Comparison of ENCODE assay signal across 8 cellular contexts in the genomic region with DNA sequence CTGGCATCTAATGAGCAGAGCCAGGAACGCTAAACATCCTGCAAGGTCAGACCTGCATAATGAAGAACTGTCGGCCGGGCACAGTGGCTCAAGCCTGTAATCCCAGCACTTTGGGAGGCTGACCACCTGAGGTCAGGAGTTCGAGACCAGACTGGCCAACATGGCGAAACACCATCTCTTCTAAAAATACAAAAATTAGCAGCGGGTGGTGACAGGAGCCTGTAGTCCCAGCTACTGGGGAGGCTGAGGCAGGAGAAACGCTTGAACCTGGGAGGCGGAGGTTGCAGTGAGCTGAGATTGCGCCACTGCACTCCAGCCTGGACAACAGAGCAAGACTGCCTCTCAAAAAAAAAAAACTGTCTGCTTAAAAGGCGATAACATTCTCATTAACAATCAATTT. TPM values are rescaled to one million over a fixed set of nuclear protein-coding genes. Genes with fewer than 3 reads are reported as not detected.
DNase-seq lines count a peak whose midpoint lies in the region; ATAC-seq and TF ChIP-seq lines count a peak whose summit lies in the region.
"Not testable (repeated sequence)": the region's sequence is repeated elsewhere in the genome, so short reads cannot be mapped to it uniquely, and the experiment has no call there.

No MANE protein-coding gene starts in this region.

- not testable (repeated sequence) for TF ChIP-seq CTCF in CD4-positive, alpha-beta T cell (IDR thresholded peaks at IDR 0.05); MM.1S (IDR thresholded peaks at IDR 0.05; ENCODE audit: low read length); transverse colon (IDR thresholded peaks at IDR 0.05)

- TF ChIP-seq EP300 in transverse colon (IDR thresholded peaks at IDR 0.05; ENCODE audit: low read depth), result not testable (repeated sequence)

- CTCF ChIA-PET in CD4-positive, alpha-beta T cell (lab: Charles Lee), result interaction anchor here (7.7 kb wide), 1 partner anchor 20 kb away, joined by 53 read pairs; no protein-coding TSS in a partner anchor

- H3K4me1 ChIP-seq in MM.1S (ENCODE audit: low read length), result peaks cover 45% of the 10 kb centered on the region
- H3K4me1 ChIP-seq in rectal smooth muscle tissue (ENCODE audit: control insufficient read depth, insufficient read depth, low read length), result peaks cover 31% of the 10 kb centered on the region
- peaks cover 4 to 34% (median 20%) of the 10 kb centered on the region in 4 donors for H3K4me1 ChIP-seq in transverse colon

- H3F3A ChIP-seq in MM.1S (ENCODE audit: insufficient read depth, low read length), result peaks cover 31% of the 10 kb centered on the region

- not testable (repeated sequence) for H3K27me3 Mint-ChIP-seq in CD4-positive, alpha-beta T cell; activated CD4-positive, alpha-beta T cell treated with anti-CD3 and anti-CD28 coated beads, Interleukin-2, amount 10 ng/mL, durations not matched to agents 24 days and 14 days; activated T-cell treated with anti-CD3 and anti-CD28 coated beads, Interleukin-2, amount 50 U/mL, for 72 hours (ENCODE audit: low read depth); activated naive CD8-positive, alpha-beta T cell treated with anti-CD3 and anti-CD28 coated beads, Interleukin-2, amount 50 U/mL, for 24 hours
- H3K27me3 Mint-ChIP-seq in immature natural killer cell (ENCODE audit: low read depth in 3 of 3), result peaks cover 7 to 18% (median 14%) of the 10 kb centered on the region in 3 donors

- DNase-seq in CD4-positive, alpha-beta T cell; MM.1S; activated CD4-positive, alpha-beta T cell treated with anti-CD3 and anti-CD28 coated beads, Interleukin-2, amount 10 ng/mL, durations not matched to agents 24 days and 14 days; activated T-cell treated with anti-CD3 and anti-CD28 coated beads, Interleukin-2, amount 50 U/mL, for 72 hours; activated naive CD8-positive, alpha-beta T cell treated with anti-CD3 and anti-CD28 coated beads, Interleukin-2, amount 50 U/mL, for 24 hours; immature natural killer cell; transverse colon: not testable (repeated sequence)

- peak overlapping the region; percentile 12 for H3K4me3 Mint-ChIP-seq in CD4-positive, alpha-beta T cell
- peak overlapping the region; percentile 75 for H3K4me3 Mint-ChIP-seq in activated CD4-positive, alpha-beta T cell treated with anti-CD3 and anti-CD28 coated beads, Interleukin-2, amount 10 ng/mL, durations not matched to agents 24 days and 14 days
- H3K4me3 Mint-ChIP-seq in activated T-cell treated with anti-CD3 and anti-CD28 coated beads, Interleukin-2, amount 50 U/mL, for 72 hours, result peak overlapping the region; percentile 67 to 94
- H3K4me3 Mint-ChIP-seq in activated naive CD8-positive, alpha-beta T cell treated with anti-CD3 and anti-CD28 coated beads, Interleukin-2, amount 50 U/mL, for 24 hours, result peak overlapping the region; percentile 74
- peak overlapping the region; percentile 79 to 93 (median 86) for H3K4me3 Mint-ChIP-seq in immature natural killer cell

- H3K27ac Mint-ChIP-seq in CD4-positive, alpha-beta T cell, result peak overlapping the region; percentile 98
- peak overlapping the region; percentile 98 for H3K27ac Mint-ChIP-seq in activated CD4-positive, alpha-beta T cell treated with anti-CD3 and anti-CD28 coated beads, Interleukin-2, amount 10 ng/mL, durations not matched to agents 24 days and 14 days
- peak overlapping the region; percentile 96 for H3K27ac Mint-ChIP-seq in activated T-cell treated with anti-CD3 and anti-CD28 coated beads, Interleukin-2, amount 50 U/mL, for 72 hours
- H3K27ac Mint-ChIP-seq in activated naive CD8-positive, alpha-beta T cell treated with anti-CD3 and anti-CD28 coated beads, Interleukin-2, amount 50 U/mL, for 24 hours, result peak overlapping the region; percentile 98
- peak overlapping the region; percentile 98 to 100 (median 100) for H3K27ac Mint-ChIP-seq in immature natural killer cell

- not testable (repeated sequence) for H3K9me3 Mint-ChIP-seq in CD4-positive, alpha-beta T cell; activated CD4-positive, alpha-beta T cell treated with anti-CD3 and anti-CD28 coated beads, Interleukin-2, amount 10 ng/mL, durations not matched to agents 24 days and 14 days; activated T-cell treated with anti-CD3 and anti-CD28 coated beads, Interleukin-2, amount 50 U/mL, for 72 hours; activated naive CD8-positive, alpha-beta T cell treated with anti-CD3 and anti-CD28 coated beads, Interleukin-2, amount 50 U/mL, for 24 hours; immature natural killer cell

- H3K9ac ChIP-seq in MM.1S (ENCODE audit: low read length), result peak overlapping the region; percentile 56
- not testable (repeated sequence) for H3K9ac ChIP-seq in rectal smooth muscle tissue (ENCODE audit: low read length)

- not testable (repeated sequence) for H3K9me2 ChIP-seq in MM.1S (replicated peaks; ENCODE audit: insufficient read depth, low read length)

- peaks cover 35% of the 10 kb centered on the region for H3K36me3 Mint-ChIP-seq in CD4-positive, alpha-beta T cell (ENCODE audit: low read depth)
- peaks cover 31% of the 10 kb centered on the region for H3K36me3 Mint-ChIP-seq in activated CD4-positive, alpha-beta T cell treated with anti-CD3 and anti-CD28 coated beads, Interleukin-2, amount 10 ng/mL, durations not matched to agents 24 days and 14 days (ENCODE audit: low read depth)
- H3K36me3 Mint-ChIP-seq in activated T-cell treated with anti-CD3 and anti-CD28 coated beads, Interleukin-2, amount 50 U/mL, for 72 hours (ENCODE audit: insufficient read depth in 2 of 2), result peaks cover 7 to 18% of the 10 kb centered on the region in 2 donors
- peaks cover 37% of the 10 kb centered on the region for H3K36me3 Mint-ChIP-seq in activated naive CD8-positive, alpha-beta T cell treated with anti-CD3 and anti-CD28 coated beads, Interleukin-2, amount 50 U/mL, for 24 hours (ENCODE audit: low read depth)
- peaks cover 0 to 15% (median 0%) of the 10 kb centered on the region in 3 donors for H3K36me3 Mint-ChIP-seq in immature natural killer cell

- peak overlapping the region; percentile 46 for H3K4me3 ChIP-seq in MM.1S (ENCODE audit: low read length)
- H3K4me3 ChIP-seq in rectal smooth muscle tissue (ENCODE audit: low read length); transverse colon: not testable (repeated sequence)

- H3K4me2 ChIP-seq in MM.1S (ENCODE audit: low read depth, low read length), result peak overlapping the region; percentile 87

- not testable (repeated sequence) for H4K20me1 ChIP-seq in MM.1S (ENCODE audit: insufficient read depth, low read length)

- WGBS in transverse colon (ENCODE audit: low coverage in 1 of 2), 2 donors, result 92 to 97% methylated on average over 7 to 10 of the region's 10 CpGs

- not testable (repeated sequence) for H2AFZ ChIP-seq in MM.1S (ENCODE audit: low read length)

- TF ChIP-seq POLR2A in transverse colon (IDR thresholded peaks at IDR 0.05), result not testable (repeated sequence)

- POLR2A ChIA-PET in CD4-positive, alpha-beta T cell (lab: Charles Lee), result interaction anchor here (1.0 to 6.3 kb wide), 8 partner anchors 11 to 211 kb away, joined by 3 to 77 read pairs (median 11); a partner anchor contains a TSS

- not testable (repeated sequence) for ATAC-seq in CD4-positive, alpha-beta T cell (ENCODE audit: poor library complexity); activated T-cell treated with anti-CD3 and anti-CD28 coated beads, Interleukin-2, amount 50 U/mL, for 72 hours (replicated peaks in 1 of 2); activated naive CD8-positive, alpha-beta T cell treated with anti-CD3 and anti-CD28 coated beads, Interleukin-2, amount 50 U/mL, for 24 hours

- in situ Hi-C loops in transverse colon (cut with MboI; ENCODE audit: low pct_ligation_motif_present in 1 of 4, low pct_unique_long_range_greater_than_20kb in 1 of 4, low sequenced_read_pairs in 3 of 4), result not testable (repeated sequence)

- H3K27me3 ChIP-seq in CD4-positive, alpha-beta T cell (ENCODE audit: control insufficient read depth, insufficient read depth, low read length); MM.1S (replicated peaks; ENCODE audit: insufficient read depth, low read length); rectal smooth muscle tissue (ENCODE audit: control insufficient read depth, insufficient read depth, low read length); transverse colon: not testable (repeated sequence)

- peak overlapping the region; percentile 84 for H3K27ac ChIP-seq in CD4-positive, alpha-beta T cell (ENCODE audit: low read depth, low read length)
- H3K27ac ChIP-seq in MM.1S (ENCODE audit: low read length), result peak overlapping the region; percentile 92
- peak overlapping the region; percentile 2 for H3K27ac ChIP-seq in rectal smooth muscle tissue (ENCODE audit: low read depth, low read length)
- H3K27ac ChIP-seq in transverse colon, result peak overlapping the region; percentile 68 to 82 (median 76)

- peaks cover 83% of the 10 kb centered on the region for H3K4me1 Mint-ChIP-seq in CD4-positive, alpha-beta T cell (ENCODE audit: low read depth)
- peaks cover 68% of the 10 kb centered on the region for H3K4me1 Mint-ChIP-seq in activated CD4-positive, alpha-beta T cell treated with anti-CD3 and anti-CD28 coated beads, Interleukin-2, amount 10 ng/mL, durations not matched to agents 24 days and 14 days
- H3K4me1 Mint-ChIP-seq in activated T-cell treated with anti-CD3 and anti-CD28 coated beads, Interleukin-2, amount 50 U/mL, for 72 hours (ENCODE audit: low read depth), result peaks cover 96% of the 10 kb centered on the region
- H3K4me1 Mint-ChIP-seq in activated naive CD8-positive, alpha-beta T cell treated with anti-CD3 and anti-CD28 coated beads, Interleukin-2, amount 50 U/mL, for 24 hours, result peaks cover 90% of the 10 kb centered on the region
- peaks cover 81 to 86% of the 10 kb centered on the region in 2 donors for H3K4me1 Mint-ChIP-seq in immature natural killer cell

- not testable (repeated sequence) for H3K36me3 ChIP-seq in MM.1S (replicated peaks; ENCODE audit: insufficient read depth, low read length); rectal smooth muscle tissue (ENCODE audit: control insufficient read depth, insufficient read depth, low read length); transverse colon

- H3K79me2 ChIP-seq in MM.1S (ENCODE audit: low read length), result peaks cover 46% of the 10 kb centered on the region

- H3K9me3 ChIP-seq in CD4-positive, alpha-beta T cell (ENCODE audit: control insufficient read depth, low read length); MM.1S (replicated peaks; ENCODE audit: insufficient read depth, low read length); transverse colon: not testable (repeated sequence)

- intact Hi-C loops in CD4-positive, alpha-beta T cell (cut with DNase I, micrococcal nuclease), result loop anchor here in 1 of 2 experiments (5.0 kb wide), 1 partner anchor 208 kb away; a partner anchor contains a TSS
- intact Hi-C loops in activated CD4-positive, alpha-beta T cell treated with anti-CD3 and anti-CD28 coated beads, Interleukin-2, amount 10 ng/mL, durations not matched to agents 24 days and 14 days (cut with micrococcal nuclease), result loop anchor here (5.0 kb wide), 1 partner anchor 393 kb away; no protein-coding TSS in a partner anchor
- intact Hi-C loops in transverse colon (cut with DNase I; ENCODE audit: low total_unique reads), result not testable (repeated sequence)

RNA-seq across cellular contexts. Expression of a gene that starts 38.4 kb away (rescaled TPM):
- 10 to 100 TPM; 39.3 to 39.7 TPM for total RNA-seq in CD4-positive, alpha-beta T cell
- total RNA-seq in activated CD4-positive, alpha-beta T cell treated with anti-CD3 and anti-CD28 coated beads, Interleukin-2, amount 10 ng/mL, durations not matched to agents 24 days and 14 days, result 31.6 and 36.2 TPM in 2 replicates
- total RNA-seq in activated T-cell treated with anti-CD3 and anti-CD28 coated beads, Interleukin-2, amount 50 U/mL, for 72 hours, result 10 to 100 TPM; 47.3 to 54.1 TPM
- 1 to 10 TPM; 1.6 to 9.8 (median 4.7) TPM for polyA plus RNA-seq in immature natural killer cell
- total RNA-seq in transverse colon, result 100 to 1,000 TPM in 1 of 4 donors, 10 to 100 TPM in 3; 28.6 to 112 (median 39.1) TPM

RNA-seq across cellular contexts. Expression of a gene that starts 38.6 kb away (rescaled TPM):
- total RNA-seq in CD4-positive, alpha-beta T cell, result 1 to 10 TPM; 2.5 to 2.8 TPM
- total RNA-seq in activated CD4-positive, alpha-beta T cell treated with anti-CD3 and anti-CD28 coated beads, Interleukin-2, amount 10 ng/mL, durations not matched to agents 24 days and 14 days, result 13.8 and 15.6 TPM in 2 replicates
- total RNA-seq in activated T-cell treated with anti-CD3 and anti-CD28 coated beads, Interleukin-2, amount 50 U/mL, for 72 hours, result 10 to 100 TPM; 20.9 to 26.8 TPM
- 10 to 100 TPM in 1 of 3 donors, 1 to 10 TPM in 2; 6.6 to 13.9 (median 8.6) TPM for polyA plus RNA-seq in immature natural killer cell
- 10 to 100 TPM in 2 of 4 donors, under 1 TPM in 1, not detected in 1; 0.40 to 23.1 (median 12.1) TPM for total RNA-seq in transverse colon

Comparison
In these comparisons a context has a peak if more than half of its experiments do, and no peak if none do; other contexts are left out.
1. H3K27ac ChIP-seq: peak in every context shown above with its lines; median percentile 92 in MM.1S; 84 in CD4-positive, alpha-beta T cell; 76 in transverse colon; 2 in rectal smooth muscle tissue.
2. H3K4me3 Mint-ChIP-seq: peak in every context shown above with its lines; median percentile 86 in immature natural killer cell; 80 in activated T-cell treated with anti-CD3 and anti-CD28 coated beads, Interleukin-2, amount 50 U/mL, for 72 hours; 75 in activated CD4-positive, alpha-beta T cell treated with anti-CD3 and anti-CD28 coated beads, Interleukin-2, amount 10 ng/mL, durations not matched to agents 24 days and 14 days; 74 in activated naive CD8-positive, alpha-beta T cell treated with anti-CD3 and anti-CD28 coated beads, Interleukin-2, amount 50 U/mL, for 24 hours; 12 in CD4-positive, alpha-beta T cell.